25 cellular contexts compared by ENCODE assay signal in the genomic region with DNA sequence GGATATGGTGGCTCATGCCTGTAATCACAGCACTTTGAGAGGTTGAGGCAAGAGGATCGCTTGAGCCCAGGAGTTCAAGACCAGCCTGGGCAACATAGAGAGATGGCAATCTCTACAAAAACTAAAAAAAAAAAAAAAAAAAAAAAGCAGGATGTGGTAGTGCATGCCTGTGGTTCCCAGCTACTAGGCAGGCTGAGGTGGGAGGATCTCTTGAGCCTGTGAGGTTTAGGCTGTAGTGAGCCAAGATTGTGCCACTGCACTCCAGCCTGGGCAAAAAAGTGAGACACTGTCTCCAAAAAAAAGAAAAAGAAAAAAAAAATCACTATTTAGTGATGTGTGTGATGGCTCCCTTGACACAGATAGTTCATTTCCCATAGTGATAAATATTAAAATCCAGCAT.
DNase-seq lines count a peak whose midpoint lies in the region; ATAC-seq and TF ChIP-seq lines count a peak whose summit lies in the region.
"Had no signal": no experiment of that assay in that cellular context is flagged by ENCODE, and none has a peak within 500 bp of the region (broad histone marks: within the 10 kb centered on the region; RNA-seq: fewer than 3 reads in every experiment).

No MANE protein-coding gene starts in this region.

- H3K27ac Mint-ChIP-seq in MCF 10A (ENCODE audit: low read depth, unreplicated experiment) = no peak overlapping the region
- H3K27ac Mint-ChIP-seq: activated naive CD8-positive, alpha-beta T cell; GM23338; natural killer cell had no signal

- POLR2A ChIA-PET in MCF 10A (lab: Yijun Ruan, JAX) = no interaction called here

- H3K9me3 Mint-ChIP-seq in MCF 10A (ENCODE audit: unreplicated experiment) = no peaks in the 10 kb centered on the region
- H3K9me3 Mint-ChIP-seq: GM23338 had no signal

- intact Hi-C loops in MCF 10A (cut with micrococcal nuclease) = no loop called here

- BruUV-seq in MCF 10A (replicated peaks; lab: Mats Ljungman, UMichigan) = no TSS peak

- no peak overlapping the region for H3K4me3 Mint-ChIP-seq in MCF 10A (ENCODE audit: unreplicated experiment)
- H3K4me3 Mint-ChIP-seq: activated naive CD8-positive, alpha-beta T cell; GM23338; natural killer cell had no signal

- ATAC-seq in HG03378 (IDR thresholded peaks at IDR 0.05; ENCODE audit: unreplicated experiment) = no peak
- ATAC-seq: GM23338, natural killer cell, right cardiac atrium had no signal

- no peaks in the 10 kb centered on the region for H3K27me3 Mint-ChIP-seq in MCF 10A (ENCODE audit: insufficient read depth, unreplicated experiment)
- H3K27me3 Mint-ChIP-seq: activated naive CD8-positive, alpha-beta T cell had no signal

- CTCF ChIA-PET in MCF 10A (lab: Yijun Ruan, JAX) = no interaction called here

- H3K36me3 Mint-ChIP-seq in MCF 10A (ENCODE audit: insufficient read depth, unreplicated experiment) = no peaks in the 10 kb centered on the region
- H3K36me3 Mint-ChIP-seq: activated naive CD8-positive, alpha-beta T cell; natural killer cell had no signal

- DNase-seq in EH (ENCODE audit: low read depth) (peak; percentile 66), NCI-H226 (peak; percentile 60), MCF 10A (ENCODE audit: unreplicated experiment) (peak; percentile 43), kidney tubule cell (ENCODE audit: low spot score) (peak; percentile 59), DMS 273 (lab: John Stamatoyannopoulos, UW; ENCODE audit: unreplicated experiment) (no peak), NCI-H69 (lab: John Stamatoyannopoulos, UW) (no peak), NCI-H1436 treated with DMSO at 0.1 percent for 48 hours (lab: John Stamatoyannopoulos, UW) (no peak)
- DNase-seq: activated CD4-positive, CD25-positive, alpha-beta regulatory T cell treated with anti-CD3 and anti-CD28 coated beads, Interleukin-2, amount 50 U/mL, for 72 hours; activated CD8-positive, alpha-beta memory T cell treated with anti-CD3 and anti-CD28 coated beads for 24 hours; central memory CD4-positive, alpha-beta T cell; erythroblast; GDM1; natural killer cell; NCI-H1092 treated with DMSO at 0.1 percent for 48 hours; NCI-H2081; NCI-H446 treated with DMSO at 0.1 percent for 48 hours; NK-92 treated with Interleukin-12 subunit alpha and Interleukin-12 subunit beta, amount 100 ng/mL, for 24 hours; ovary; right cardiac atrium; stimulated activated CD4-positive, alpha-beta T cell treated with anti-CD3 and anti-CD28 coated beads, Interleukin-15, amount 100 ng/mL, for 24 hours; substantia nigra; uterus had no signal

- TF ChIP-seq CTCF in MCF 10A (IDR thresholded peaks at IDR 0.05; ENCODE audit: unreplicated experiment) = no peak

- peaks cover 19% of the 10 kb centered on the region for H3K4me1 Mint-ChIP-seq in MCF 10A (ENCODE audit: insufficient read depth, unreplicated experiment)
- H3K4me1 Mint-ChIP-seq: GM23338, natural killer cell had no signal

Comparison
In these comparisons a context has a peak if more than half of its experiments do, and no peak if none do; other contexts are left out.
1. DNase-seq: peak in EH (single experiment), NCI-H226 (single experiment), MCF 10A (single experiment) and kidney tubule cell (single experiment); none in DMS 273 (single experiment), NCI-H69 (single experiment) and NCI-H1436 treated with DMSO at 0.1 percent for 48 hours (single experiment).